ENCODE assay signal across 1 cellular context in the genomic region with DNA sequence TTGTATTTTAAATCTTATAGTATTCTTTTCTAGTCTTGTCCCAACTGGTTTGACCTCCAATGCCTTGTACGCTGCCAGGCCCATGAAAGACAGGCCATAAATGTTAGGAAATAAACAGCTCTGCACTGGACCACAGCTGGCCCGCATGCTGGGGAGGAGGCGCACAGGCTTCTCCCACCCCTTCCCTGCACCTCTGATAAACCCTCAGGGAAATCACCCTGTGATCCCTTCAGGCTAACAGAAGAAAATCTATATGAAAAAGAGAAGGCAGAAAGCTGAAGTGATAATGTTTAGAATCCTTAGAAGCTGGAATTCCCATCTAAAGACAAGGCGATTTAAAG.
TF ChIP-seq lines count a peak whose summit lies in the region.

No MANE protein-coding gene starts in this region.

TF ChIP-seq in K562, 482 proteins besides CTCF, POLR2A, EP300 and RAD21:
- TF ChIP-seq PML (IDR thresholded peaks at IDR 0.05; ENCODE audit: low read length) (0 out of 2 replicates have a peak, but pooled peaks have one; percentile 4), ZNF766 (CRISPR knock-in tag; conservative IDR thresholded peaks at IDR 0.05) (peak; percentile 78; the same call in 1 of the 2 replicates), SUPT5H (IDR thresholded peaks at IDR 0.05) (no peak), ZNF830 (CRISPR knock-in tag; IDR thresholded peaks at IDR 0.05) (0 out of 2 replicates have a peak, but pooled peaks have one; percentile 75), TAL1 (IDR thresholded peaks at IDR 0.05) (0 out of 2 replicates have a peak, but pooled peaks have one; percentile 3), FOXJ2 (tag; IDR thresholded peaks at IDR 0.05) (no peak), CHCHD3 (CRISPR knock-in tag; IDR thresholded peaks at IDR 0.05) (no peak), HEY1 (CRISPR knock-in tag; IDR thresholded peaks at IDR 0.05; ENCODE audit: borderline replicate concordance) (0 out of 2 replicates have a peak, but pooled peaks have one; percentile 25), HDAC3 (IDR thresholded peaks at IDR 0.05; ENCODE audit: borderline replicate concordance, partially characterized antibody) (peak; percentile 8), MED1 (CRISPR knock-in tag; IDR thresholded peaks at IDR 0.05; ENCODE audit: borderline replicate concordance) (no peak), NFATC3 (IDR thresholded peaks at IDR 0.05) (no peak)
- TF ChIP-seq, protein P1, sequence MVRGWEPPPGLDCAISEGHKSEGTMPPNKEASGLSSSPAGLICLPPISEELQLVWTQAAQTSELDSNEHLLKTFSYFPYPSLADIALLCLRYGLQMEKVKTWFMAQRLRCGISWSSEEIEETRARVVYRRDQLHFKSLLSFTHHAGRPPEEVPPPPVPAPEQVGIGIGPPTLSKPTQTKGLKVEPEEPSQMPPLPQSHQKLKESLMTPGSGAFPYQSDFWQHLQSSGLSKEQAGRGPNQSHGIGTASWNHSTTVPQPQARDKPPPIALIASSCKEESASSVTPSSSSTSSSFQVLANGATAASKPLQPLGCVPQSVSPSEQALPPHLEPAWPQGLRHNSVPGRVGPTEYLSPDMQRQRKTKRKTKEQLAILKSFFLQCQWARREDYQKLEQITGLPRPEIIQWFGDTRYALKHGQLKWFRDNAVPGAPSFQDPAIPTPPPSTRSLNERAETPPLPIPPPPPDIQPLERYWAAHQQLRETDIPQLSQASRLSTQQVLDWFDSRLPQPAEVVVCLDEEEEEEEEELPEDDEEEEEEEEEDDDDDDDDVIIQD (CRISPR knock-in tag; IDR thresholded peaks at IDR 0.05), result no peak
- TF ChIP-seq, protein P2, sequence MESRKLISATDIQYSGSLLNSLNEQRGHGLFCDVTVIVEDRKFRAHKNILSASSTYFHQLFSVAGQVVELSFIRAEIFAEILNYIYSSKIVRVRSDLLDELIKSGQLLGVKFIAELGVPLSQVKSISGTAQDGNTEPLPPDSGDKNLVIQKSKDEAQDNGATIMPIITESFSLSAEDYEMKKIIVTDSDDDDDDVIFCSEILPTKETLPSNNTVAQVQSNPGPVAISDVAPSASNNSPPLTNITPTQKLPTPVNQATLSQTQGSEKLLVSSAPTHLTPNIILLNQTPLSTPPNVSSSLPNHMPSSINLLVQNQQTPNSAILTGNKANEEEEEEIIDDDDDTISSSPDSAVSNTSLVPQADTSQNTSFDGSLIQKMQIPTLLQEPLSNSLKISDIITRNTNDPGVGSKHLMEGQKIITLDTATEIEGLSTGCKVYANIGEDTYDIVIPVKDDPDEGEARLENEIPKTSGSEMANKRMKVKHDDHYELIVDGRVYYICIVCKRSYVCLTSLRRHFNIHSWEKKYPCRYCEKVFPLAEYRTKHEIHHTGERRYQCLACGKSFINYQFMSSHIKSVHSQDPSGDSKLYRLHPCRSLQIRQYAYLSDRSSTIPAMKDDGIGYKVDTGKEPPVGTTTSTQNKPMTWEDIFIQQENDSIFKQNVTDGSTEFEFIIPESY (CRISPR knock-in tag; IDR thresholded peaks at IDR 0.05), result no peak
- TF ChIP-seq, protein P3, sequence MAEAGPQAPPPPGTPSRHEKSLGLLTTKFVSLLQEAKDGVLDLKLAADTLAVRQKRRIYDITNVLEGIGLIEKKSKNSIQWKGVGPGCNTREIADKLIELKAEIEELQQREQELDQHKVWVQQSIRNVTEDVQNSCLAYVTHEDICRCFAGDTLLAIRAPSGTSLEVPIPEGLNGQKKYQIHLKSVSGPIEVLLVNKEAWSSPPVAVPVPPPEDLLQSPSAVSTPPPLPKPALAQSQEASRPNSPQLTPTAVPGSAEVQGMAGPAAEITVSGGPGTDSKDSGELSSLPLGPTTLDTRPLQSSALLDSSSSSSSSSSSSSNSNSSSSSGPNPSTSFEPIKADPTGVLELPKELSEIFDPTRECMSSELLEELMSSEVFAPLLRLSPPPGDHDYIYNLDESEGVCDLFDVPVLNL (CRISPR knock-in tag; IDR thresholded peaks at IDR 0.05; ENCODE audit: low read depth), result no peak
- TF ChIP-seq, protein P4, sequence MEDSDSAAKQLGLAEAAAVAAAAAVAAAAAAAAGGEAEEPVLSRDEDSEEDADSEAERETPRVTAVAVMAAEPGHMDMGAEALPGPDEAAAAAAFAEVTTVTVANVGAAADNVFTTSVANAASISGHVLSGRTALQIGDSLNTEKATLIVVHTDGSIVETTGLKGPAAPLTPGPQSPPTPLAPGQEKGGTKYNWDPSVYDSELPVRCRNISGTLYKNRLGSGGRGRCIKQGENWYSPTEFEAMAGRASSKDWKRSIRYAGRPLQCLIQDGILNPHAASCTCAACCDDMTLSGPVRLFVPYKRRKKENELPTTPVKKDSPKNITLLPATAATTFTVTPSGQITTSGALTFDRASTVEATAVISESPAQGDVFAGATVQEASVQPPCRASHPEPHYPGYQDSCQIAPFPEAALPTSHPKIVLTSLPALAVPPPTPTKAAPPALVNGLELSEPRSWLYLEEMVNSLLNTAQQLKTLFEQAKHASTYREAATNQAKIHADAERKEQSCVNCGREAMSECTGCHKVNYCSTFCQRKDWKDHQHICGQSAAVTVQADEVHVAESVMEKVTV (CRISPR knock-in tag; IDR thresholded peaks at IDR 0.05), result no peak
- TF ChIP-seq, protein P5, sequence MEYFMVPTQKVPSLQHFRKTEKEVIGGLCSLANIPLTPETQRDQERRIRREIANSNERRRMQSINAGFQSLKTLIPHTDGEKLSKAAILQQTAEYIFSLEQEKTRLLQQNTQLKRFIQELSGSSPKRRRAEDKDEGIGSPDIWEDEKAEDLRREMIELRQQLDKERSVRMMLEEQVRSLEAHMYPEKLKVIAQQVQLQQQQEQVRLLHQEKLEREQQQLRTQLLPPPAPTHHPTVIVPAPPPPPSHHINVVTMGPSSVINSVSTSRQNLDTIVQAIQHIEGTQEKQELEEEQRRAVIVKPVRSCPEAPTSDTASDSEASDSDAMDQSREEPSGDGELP (CRISPR knock-in tag; IDR thresholded peaks at IDR 0.05; ENCODE audit: borderline replicate concordance), result peak; percentile 53; the same call in 1 of the 2 replicates
- TF ChIP-seq, protein P6, sequence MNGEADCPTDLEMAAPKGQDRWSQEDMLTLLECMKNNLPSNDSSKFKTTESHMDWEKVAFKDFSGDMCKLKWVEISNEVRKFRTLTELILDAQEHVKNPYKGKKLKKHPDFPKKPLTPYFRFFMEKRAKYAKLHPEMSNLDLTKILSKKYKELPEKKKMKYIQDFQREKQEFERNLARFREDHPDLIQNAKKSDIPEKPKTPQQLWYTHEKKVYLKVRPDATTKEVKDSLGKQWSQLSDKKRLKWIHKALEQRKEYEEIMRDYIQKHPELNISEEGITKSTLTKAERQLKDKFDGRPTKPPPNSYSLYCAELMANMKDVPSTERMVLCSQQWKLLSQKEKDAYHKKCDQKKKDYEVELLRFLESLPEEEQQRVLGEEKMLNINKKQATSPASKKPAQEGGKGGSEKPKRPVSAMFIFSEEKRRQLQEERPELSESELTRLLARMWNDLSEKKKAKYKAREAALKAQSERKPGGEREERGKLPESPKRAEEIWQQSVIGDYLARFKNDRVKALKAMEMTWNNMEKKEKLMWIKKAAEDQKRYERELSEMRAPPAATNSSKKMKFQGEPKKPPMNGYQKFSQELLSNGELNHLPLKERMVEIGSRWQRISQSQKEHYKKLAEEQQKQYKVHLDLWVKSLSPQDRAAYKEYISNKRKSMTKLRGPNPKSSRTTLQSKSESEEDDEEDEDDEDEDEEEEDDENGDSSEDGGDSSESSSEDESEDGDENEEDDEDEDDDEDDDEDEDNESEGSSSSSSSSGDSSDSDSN (IDR thresholded peaks at IDR 0.05; ENCODE audit: borderline replicate concordance in 1 of 2, low read depth in 2 of 2, low read length in 2 of 2), result peak in 1 of 2 experiments; percentile 18; a peak in 1 of 4 replicates
- TF ChIP-seq, protein P7, sequence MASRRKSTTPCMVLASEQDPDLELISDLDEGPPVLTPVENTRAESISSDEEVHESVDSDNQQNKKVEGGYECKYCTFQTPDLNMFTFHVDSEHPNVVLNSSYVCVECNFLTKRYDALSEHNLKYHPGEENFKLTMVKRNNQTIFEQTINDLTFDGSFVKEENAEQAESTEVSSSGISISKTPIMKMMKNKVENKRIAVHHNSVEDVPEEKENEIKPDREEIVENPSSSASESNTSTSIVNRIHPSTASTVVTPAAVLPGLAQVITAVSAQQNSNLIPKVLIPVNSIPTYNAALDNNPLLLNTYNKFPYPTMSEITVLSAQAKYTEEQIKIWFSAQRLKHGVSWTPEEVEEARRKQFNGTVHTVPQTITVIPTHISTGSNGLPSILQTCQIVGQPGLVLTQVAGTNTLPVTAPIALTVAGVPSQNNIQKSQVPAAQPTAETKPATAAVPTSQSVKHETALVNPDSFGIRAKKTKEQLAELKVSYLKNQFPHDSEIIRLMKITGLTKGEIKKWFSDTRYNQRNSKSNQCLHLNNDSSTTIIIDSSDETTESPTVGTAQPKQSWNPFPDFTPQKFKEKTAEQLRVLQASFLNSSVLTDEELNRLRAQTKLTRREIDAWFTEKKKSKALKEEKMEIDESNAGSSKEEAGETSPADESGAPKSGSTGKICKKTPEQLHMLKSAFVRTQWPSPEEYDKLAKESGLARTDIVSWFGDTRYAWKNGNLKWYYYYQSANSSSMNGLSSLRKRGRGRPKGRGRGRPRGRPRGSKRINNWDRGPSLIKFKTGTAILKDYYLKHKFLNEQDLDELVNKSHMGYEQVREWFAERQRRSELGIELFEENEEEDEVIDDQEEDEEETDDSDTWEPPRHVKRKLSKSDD (conservative IDR thresholded peaks at IDR 0.05; ENCODE audit: low read length), result no peak
- TF ChIP-seq, protein P8, sequence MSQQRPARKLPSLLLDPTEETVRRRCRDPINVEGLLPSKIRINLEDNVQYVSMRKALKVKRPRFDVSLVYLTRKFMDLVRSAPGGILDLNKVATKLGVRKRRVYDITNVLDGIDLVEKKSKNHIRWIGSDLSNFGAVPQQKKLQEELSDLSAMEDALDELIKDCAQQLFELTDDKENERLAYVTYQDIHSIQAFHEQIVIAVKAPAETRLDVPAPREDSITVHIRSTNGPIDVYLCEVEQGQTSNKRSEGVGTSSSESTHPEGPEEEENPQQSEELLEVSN (IDR thresholded peaks at IDR 0.05; ENCODE audit: borderline replicate concordance in 1 of 2, extremely low read depth in 1 of 2, insufficient read depth in 1 of 2, insufficient read length in 1 of 2, low read depth in 1 of 2, low read length in 1 of 2, poor library complexity in 1 of 2, severe bottlenecking in 1 of 2), result peak in 1 of 2 experiments; percentile 29
